In genomic region chr17:59631221-59631720, GRCh38 we compare ENCODE assay signal across 1 cellular context.
A peak's percentile ranks its signal among the peaks of the same experiment; 100 is the strongest.
TF ChIP-seq lines count a peak whose summit lies in the region.

No MANE protein-coding gene starts in this region.

TF ChIP-seq in K562, 482 proteins besides CTCF, POLR2A, EP300 and RAD21:
- TF ChIP-seq ZC3H8 (IDR thresholded peaks at IDR 0.05) (no peak), NFE2 (IDR thresholded peaks at IDR 0.05; ENCODE audit: low read depth) (peak; percentile 45; the same call in 1 of the 2 replicates)
